Comparison of ENCODE assay signal across 1 cellular context in the genomic region with DNA sequence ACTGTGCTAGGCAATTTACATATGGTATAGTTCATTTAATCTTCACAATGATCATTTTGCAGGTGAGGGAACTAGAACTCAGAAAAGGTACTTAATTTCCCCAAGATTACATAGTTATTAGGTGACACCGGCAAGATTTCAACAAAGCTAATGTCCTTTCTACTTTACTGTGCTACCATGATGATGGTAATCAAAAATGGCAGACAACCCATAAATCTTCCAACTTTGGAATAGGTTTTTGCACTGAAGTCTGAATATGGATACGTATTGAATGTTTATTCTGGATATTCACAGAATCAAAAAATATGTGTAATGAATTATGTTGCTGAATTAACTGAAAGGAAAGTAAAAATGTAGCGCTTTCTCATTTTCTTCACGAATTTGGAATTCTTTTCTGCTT.
A peak's percentile ranks its signal among the peaks of the same experiment; 100 is the strongest.
TF ChIP-seq lines count a peak whose summit lies in the region.

No MANE protein-coding gene starts in this region.

TF ChIP-seq in K562, 482 proteins besides CTCF, POLR2A, EP300 and RAD21:
- TF ChIP-seq PBX2 (CRISPR knock-in tag; IDR thresholded peaks at IDR 0.05; ENCODE audit: low read depth) (no peak), PBX2 (tag; conservative IDR thresholded peaks at IDR 0.05; ENCODE audit: low read depth) (peak; percentile 54; the same call in 1 of the 2 replicates), MEIS2 (IDR thresholded peaks at IDR 0.05; ENCODE audit: partially characterized antibody) (peak; percentile 50), RBBP5 (IDR thresholded peaks at IDR 0.05; ENCODE audit: borderline replicate concordance, insufficient read depth, low read length, poor library complexity, severe bottlenecking) (no peak)
TF ChIP-seq in K562: peak in this region for 2.
